In genomic region chr19:56869886-56870285, GRCh38 we compare ENCODE assay signal across 1 cellular context.
A peak's percentile ranks its signal among the peaks of the same experiment; 100 is the strongest.
TF ChIP-seq lines count a peak whose summit lies in the region.

No MANE protein-coding gene starts in this region.

TF ChIP-seq in HepG2, 621 proteins besides CTCF, POLR2A, EP300 and RAD21:
- TF ChIP-seq, protein P1, sequence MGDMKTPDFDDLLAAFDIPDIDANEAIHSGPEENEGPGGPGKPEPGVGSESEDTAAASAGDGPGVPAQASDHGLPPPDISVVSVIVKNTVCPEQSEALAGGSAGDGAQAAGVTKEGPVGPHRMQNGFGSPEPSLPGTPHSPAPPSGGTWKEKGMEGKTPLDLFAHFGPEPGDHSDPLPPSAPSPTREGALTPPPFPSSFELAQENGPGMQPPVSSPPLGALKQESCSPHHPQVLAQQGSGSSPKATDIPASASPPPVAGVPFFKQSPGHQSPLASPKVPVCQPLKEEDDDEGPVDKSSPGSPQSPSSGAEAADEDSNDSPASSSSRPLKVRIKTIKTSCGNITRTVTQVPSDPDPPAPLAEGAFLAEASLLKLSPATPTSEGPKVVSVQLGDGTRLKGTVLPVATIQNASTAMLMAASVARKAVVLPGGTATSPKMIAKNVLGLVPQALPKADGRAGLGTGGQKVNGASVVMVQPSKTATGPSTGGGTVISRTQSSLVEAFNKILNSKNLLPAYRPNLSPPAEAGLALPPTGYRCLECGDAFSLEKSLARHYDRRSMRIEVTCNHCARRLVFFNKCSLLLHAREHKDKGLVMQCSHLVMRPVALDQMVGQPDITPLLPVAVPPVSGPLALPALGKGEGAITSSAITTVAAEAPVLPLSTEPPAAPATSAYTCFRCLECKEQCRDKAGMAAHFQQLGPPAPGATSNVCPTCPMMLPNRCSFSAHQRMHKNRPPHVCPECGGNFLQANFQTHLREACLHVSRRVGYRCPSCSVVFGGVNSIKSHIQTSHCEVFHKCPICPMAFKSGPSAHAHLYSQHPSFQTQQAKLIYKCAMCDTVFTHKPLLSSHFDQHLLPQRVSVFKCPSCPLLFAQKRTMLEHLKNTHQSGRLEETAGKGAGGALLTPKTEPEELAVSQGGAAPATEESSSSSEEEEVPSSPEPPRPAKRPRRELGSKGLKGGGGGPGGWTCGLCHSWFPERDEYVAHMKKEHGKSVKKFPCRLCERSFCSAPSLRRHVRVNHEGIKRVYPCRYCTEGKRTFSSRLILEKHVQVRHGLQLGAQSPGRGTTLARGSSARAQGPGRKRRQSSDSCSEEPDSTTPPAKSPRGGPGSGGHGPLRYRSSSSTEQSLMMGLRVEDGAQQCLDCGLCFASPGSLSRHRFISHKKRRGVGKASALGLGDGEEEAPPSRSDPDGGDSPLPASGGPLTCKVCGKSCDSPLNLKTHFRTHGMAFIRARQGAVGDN (CRISPR knock-in tag; IDR thresholded peaks at IDR 0.05): peak; percentile 37; the same call in 1 of the 2 replicates
- TF ChIP-seq NPAS2 (CRISPR knock-in tag; IDR thresholded peaks at IDR 0.05; ENCODE audit: borderline replicate concordance): no peak
